ENCODE assay signal across 26 cellular contexts in genomic region chr16:84534815-84535214, GRCh38.
"Had no signal": no experiment of that assay in that cellular context is flagged by ENCODE, and none has a peak within 500 bp of the region (broad histone marks: within the 10 kb centered on the region; RNA-seq: fewer than 3 reads in every experiment).

No MANE protein-coding gene starts in this region.

- ATAC-seq: activated CD8-positive, alpha-beta T cell treated with anti-CD3 and anti-CD28 coated beads for 36 hours; activated naive CD4-positive, alpha-beta T cell treated with anti-CD3 and anti-CD28 coated beads, Interleukin-2, amount 50 U/mL, for 72 hours; left cardiac atrium; left ventricle myocardium superior; stimulated activated memory B cell treated with anti-CD40 and anti-IgM and Interleukin-4, amounts not matched to agents 10 μg/mL and 1 μg/mL and 100 μg/mL, for 72 hours; stimulated activated naive CD8-positive, alpha-beta T cell treated with anti-CD3 and anti-CD28 coated beads, Interleukin-15, amount 100 ng/mL, for 72 hours; T-helper 17 cell had no signal

- H3K36me3 ChIP-seq: ovary, sigmoid colon, upper lobe of left lung, vagina had no signal

- H3K4me3 ChIP-seq: ovary, sigmoid colon, upper lobe of left lung, vagina had no signal

- H3K27ac ChIP-seq: ovary, sigmoid colon, vagina had no signal

- H3K27me3 ChIP-seq: ovary, sigmoid colon, upper lobe of left lung, vagina had no signal

- H3K27ac Mint-ChIP-seq: activated B cell treated with CpG ODN at 0.5 μM for 24 hours; activated CD8-positive, alpha-beta T cell treated with anti-CD3 and anti-CD28 coated beads for 36 hours; activated naive CD4-positive, alpha-beta T cell treated with anti-CD3 and anti-CD28 coated beads, Interleukin-2, amount 50 U/mL, for 72 hours; dendritic cell treated with granulocyte-macrophage colony-stimulating factor and Interleukin-4, amounts not matched to agents 40 ng/mL and 50 ng/mL, for 4 days; naive B cell; stimulated activated memory B cell treated with anti-CD40 and anti-IgM and Interleukin-4, amounts not matched to agents 10 μg/mL and 1 μg/mL and 100 μg/mL, for 72 hours; stimulated activated naive CD8-positive, alpha-beta T cell treated with anti-CD3 and anti-CD28 coated beads, Interleukin-15, amount 100 ng/mL, for 72 hours; T-helper 17 cell had no signal

- DNase-seq: activated B cell treated with CpG ODN at 0.5 μM for 24 hours; activated CD4-positive, alpha-beta T cell treated with anti-CD3 and anti-CD28 coated beads, Interleukin-2, amount 50 U/mL, for 1 hour; activated CD8-positive, alpha-beta T cell treated with anti-CD3 and anti-CD28 coated beads for 36 hours; activated naive CD4-positive, alpha-beta T cell; activated T-cell treated with anti-CD3 and anti-CD28 coated beads, Interleukin-2, amount 50 U/mL, for 48 hours; effector CD8-positive, alpha-beta T cell; left cardiac atrium; left ventricle myocardium superior; naive B cell; ovary; sigmoid colon; small intestine; stimulated activated CD4-positive, alpha-beta T cell treated with anti-CD3 and anti-CD28 coated beads, Interleukin-4, amount 100 ng/mL, for 24 hours; stimulated activated naive CD8-positive, alpha-beta T cell treated with anti-CD3 and anti-CD28 coated beads, Interleukin-15, amount 100 ng/mL, for 72 hours; substantia nigra; T-helper 17 cell; T1000; upper lobe of left lung had no signal

- FAIRE-seq: bronchial epithelial cell, frontal cortex, small intestine had no signal

- H3K27me3 Mint-ChIP-seq: activated CD8-positive, alpha-beta T cell treated with anti-CD3 and anti-CD28 coated beads for 36 hours; central memory CD8-positive, alpha-beta T cell; progenitor cell of endocrine pancreas; stimulated activated naive CD8-positive, alpha-beta T cell treated with anti-CD3 and anti-CD28 coated beads, Interleukin-15, amount 100 ng/mL, for 72 hours; T-helper 17 cell had no signal

- H3K4me3 Mint-ChIP-seq: activated B cell treated with CpG ODN at 0.5 μM for 24 hours; activated CD8-positive, alpha-beta T cell treated with anti-CD3 and anti-CD28 coated beads for 36 hours; central memory CD8-positive, alpha-beta T cell; dendritic cell treated with granulocyte-macrophage colony-stimulating factor and Interleukin-4, amounts not matched to agents 40 ng/mL and 50 ng/mL, for 4 days; naive B cell; stimulated activated memory B cell treated with anti-CD40 and anti-IgM and Interleukin-4, amounts not matched to agents 10 μg/mL and 1 μg/mL and 100 μg/mL, for 72 hours; stimulated activated naive CD8-positive, alpha-beta T cell treated with anti-CD3 and anti-CD28 coated beads, Interleukin-15, amount 100 ng/mL, for 72 hours; T-helper 17 cell had no signal

- H3K4me1 Mint-ChIP-seq: central memory CD8-positive, alpha-beta T cell had no signal

- H3K9me3 Mint-ChIP-seq: activated B cell treated with CpG ODN at 0.5 μM for 24 hours; central memory CD8-positive, alpha-beta T cell had no signal

- H3K9me3 ChIP-seq: ovary, sigmoid colon, upper lobe of left lung, vagina had no signal
